In the genomic region with DNA sequence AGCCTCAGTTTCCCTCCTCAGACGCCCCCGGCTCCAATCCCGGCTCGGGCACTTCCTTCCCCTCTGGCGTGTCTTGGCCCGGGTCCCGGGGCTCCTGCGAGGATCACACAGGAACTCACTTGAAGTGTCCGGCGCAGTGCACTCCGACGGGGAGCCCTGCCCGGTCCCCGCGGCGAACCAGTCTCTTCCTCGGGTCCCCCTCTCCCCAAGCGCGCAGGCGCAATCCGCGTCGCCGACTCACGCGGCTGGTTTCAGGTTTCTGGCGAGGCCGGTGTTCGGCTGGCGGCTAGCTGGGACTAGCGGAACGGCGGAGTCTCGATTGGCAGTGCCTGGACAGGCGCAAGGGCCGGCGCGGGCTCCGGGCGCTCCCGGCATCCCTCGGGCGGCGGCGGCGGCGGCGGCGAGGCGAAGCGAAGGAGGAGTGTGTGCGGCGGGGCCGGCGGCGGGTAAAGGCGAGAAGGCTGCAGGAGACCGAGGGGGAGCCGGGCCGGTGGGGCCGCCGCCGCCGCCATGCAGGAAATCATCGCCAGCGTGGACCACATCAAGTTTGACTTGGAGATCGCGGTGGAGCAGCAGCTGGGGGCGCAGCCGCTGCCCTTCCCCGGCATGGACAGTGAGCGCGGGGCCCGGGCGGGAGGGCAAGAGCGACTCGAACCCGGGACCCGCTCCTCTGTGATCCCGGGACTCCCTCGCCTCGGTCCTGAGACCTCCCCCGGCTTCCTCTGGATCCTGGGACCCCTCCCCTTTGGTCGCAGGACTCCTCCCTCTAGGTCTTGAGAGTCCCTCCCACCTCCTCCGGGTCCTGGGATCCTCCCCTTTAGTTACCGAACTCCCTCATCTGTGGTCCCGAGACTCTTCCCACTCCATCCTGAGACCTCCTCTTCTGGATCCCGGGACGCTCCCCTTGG, we compare ENCODE assay signal across 1 cellular context.
A peak's percentile ranks its signal among the peaks of the same experiment; 100 is the strongest.
TF ChIP-seq lines count a peak whose summit lies in the region.

A gene (plus strand): TSS at position 371 of the 908 bp plus-strand sequence. CDS start 140 bp downstream, at position 511.
A gene with protein sequence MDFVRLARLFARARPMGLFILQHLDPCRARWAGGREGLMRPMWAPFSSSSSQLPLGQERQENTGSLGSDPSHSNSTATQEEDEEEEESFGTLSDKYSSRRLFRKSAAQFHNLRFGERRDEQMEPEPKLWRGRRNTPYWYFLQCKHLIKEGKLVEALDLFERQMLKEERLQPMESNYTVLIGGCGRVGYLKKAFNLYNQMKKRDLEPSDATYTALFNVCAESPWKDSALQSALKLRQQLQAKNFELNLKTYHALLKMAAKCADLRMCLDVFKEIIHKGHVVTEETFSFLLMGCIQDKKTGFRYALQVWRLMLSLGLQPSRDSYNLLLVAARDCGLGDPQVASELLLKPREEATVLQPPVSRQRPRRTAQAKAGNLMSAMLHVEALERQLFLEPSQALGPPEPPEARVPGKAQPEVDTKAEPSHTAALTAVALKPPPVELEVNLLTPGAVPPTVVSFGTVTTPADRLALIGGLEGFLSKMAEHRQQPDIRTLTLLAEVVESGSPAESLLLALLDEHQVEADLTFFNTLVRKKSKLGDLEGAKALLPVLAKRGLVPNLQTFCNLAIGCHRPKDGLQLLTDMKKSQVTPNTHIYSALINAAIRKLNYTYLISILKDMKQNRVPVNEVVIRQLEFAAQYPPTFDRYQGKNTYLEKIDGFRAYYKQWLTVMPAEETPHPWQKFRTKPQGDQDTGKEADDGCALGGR (minus strand): TSS at position 226 of the 908 bp plus-strand sequence. CDS start 3,556 bp downstream, outside the sequence.

TF ChIP-seq in HEK293, 187 proteins besides CTCF, POLR2A, EP300 and RAD21 (continued from another document):
- TF ChIP-seq, protein P1, sequence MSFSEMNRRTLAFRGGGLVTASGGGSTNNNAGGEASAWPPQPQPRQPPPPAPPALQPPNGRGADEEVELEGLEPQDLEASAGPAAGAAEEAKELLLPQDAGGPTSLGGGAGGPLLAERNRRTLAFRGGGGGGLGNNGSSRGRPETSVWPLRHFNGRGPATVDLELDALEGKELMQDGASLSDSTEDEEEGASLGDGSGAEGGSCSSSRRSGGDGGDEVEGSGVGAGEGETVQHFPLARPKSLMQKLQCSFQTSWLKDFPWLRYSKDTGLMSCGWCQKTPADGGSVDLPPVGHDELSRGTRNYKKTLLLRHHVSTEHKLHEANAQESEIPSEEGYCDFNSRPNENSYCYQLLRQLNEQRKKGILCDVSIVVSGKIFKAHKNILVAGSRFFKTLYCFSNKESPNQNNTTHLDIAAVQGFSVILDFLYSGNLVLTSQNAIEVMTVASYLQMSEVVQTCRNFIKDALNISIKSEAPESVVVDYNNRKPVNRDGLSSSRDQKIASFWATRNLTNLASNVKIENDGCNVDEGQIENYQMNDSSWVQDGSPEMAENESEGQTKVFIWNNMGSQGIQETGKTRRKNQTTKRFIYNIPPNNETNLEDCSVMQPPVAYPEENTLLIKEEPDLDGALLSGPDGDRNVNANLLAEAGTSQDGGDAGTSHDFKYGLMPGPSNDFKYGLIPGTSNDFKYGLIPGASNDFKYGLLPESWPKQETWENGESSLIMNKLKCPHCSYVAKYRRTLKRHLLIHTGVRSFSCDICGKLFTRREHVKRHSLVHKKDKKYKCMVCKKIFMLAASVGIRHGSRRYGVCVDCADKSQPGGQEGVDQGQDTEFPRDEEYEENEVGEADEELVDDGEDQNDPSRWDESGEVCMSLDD (tag by site-specific recombination; IDR thresholded peaks at IDR 0.05) = no peak; the same call in 1 of the 2 replicates
- TF ChIP-seq ZNF239 (tag by site-specific recombination; IDR thresholded peaks at IDR 0.05) (no peak), ZNF202 (tag by site-specific recombination; IDR thresholded peaks at IDR 0.05; ENCODE audit: borderline replicate concordance) (no peak), ZNF214 (tag by site-specific recombination; IDR thresholded peaks at IDR 0.05; ENCODE audit: borderline replicate concordance) (no peak), ZFP41 (tag by site-specific recombination; IDR thresholded peaks at IDR 0.05; ENCODE audit: borderline replicate concordance) (no peak), ZNF175 (tag by site-specific recombination; IDR thresholded peaks at IDR 0.05) (no peak), HOXA7 (CRISPR knock-in tag; IDR thresholded peaks at IDR 0.05; ENCODE audit: borderline replicate concordance) (no peak), ZNF354C (tag by site-specific recombination; IDR thresholded peaks at IDR 0.05; ENCODE audit: borderline replicate concordance, low read depth) (no peak), YY1 (tag by site-specific recombination; IDR thresholded peaks at IDR 0.05) (peak; percentile 62), ZNF529 (tag by site-specific recombination; IDR thresholded peaks at IDR 0.05; ENCODE audit: insufficient replicate concordance) (no peak), SCRT2 (tag by site-specific recombination; IDR thresholded peaks at IDR 0.05) (no peak), ZNF48 (tag by site-specific recombination; IDR thresholded peaks at IDR 0.05) (no peak), ZNF843 (tag by site-specific recombination; IDR thresholded peaks at IDR 0.05) (no peak), ZNF169 (tag by site-specific recombination; IDR thresholded peaks at IDR 0.05) (no peak), GLIS1 (tag by site-specific recombination; IDR thresholded peaks at IDR 0.05) (peak; percentile 50; the same call in 1 of the 2 replicates), ZBTB1 (tag by site-specific recombination; IDR thresholded peaks at IDR 0.05) (no peak), ZNF585B (tag by site-specific recombination; IDR thresholded peaks at IDR 0.05) (no peak), ZNF335 (tag by site-specific recombination; conservative IDR thresholded peaks at IDR 0.05) (peak; percentile 81), ZNF629 (tag by site-specific recombination; IDR thresholded peaks at IDR 0.05) (peak; percentile 45; the same call in 1 of the 2 replicates), ZNF626 (tag by site-specific recombination; IDR thresholded peaks at IDR 0.05) (no peak; the same call in 1 of the 2 replicates), OVOL3 (tag by site-specific recombination; IDR thresholded peaks at IDR 0.05) (0 out of 2 replicates have a peak, but pooled peaks have one; percentile 32)
- TF ChIP-seq, protein P2, sequence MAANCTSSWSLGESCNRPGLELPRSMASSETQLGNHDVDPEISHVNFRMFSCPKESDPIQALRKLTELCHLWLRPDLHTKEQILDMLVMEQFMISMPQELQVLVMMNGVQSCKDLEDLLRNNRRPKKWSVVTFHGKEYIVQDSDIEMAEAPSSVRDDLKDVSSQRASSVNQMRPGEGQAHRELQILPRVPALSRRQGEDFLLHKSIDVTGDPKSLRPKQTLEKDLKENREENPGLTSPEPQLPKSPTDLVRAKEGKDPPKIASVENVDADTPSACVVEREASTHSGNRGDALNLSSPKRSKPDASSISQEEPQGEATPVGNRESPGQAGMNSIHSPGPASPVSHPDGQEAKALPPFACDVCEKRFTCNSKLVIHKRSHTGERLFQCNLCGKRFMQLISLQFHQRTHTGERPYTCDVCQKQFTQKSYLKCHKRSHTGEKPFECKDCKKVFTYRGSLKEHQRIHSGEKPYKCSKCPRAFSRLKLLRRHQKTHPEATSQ (tag by site-specific recombination; IDR thresholded peaks at IDR 0.05) = 0 out of 2 replicates have a peak, but pooled peaks have one; percentile 22
- TF ChIP-seq, protein P3, sequence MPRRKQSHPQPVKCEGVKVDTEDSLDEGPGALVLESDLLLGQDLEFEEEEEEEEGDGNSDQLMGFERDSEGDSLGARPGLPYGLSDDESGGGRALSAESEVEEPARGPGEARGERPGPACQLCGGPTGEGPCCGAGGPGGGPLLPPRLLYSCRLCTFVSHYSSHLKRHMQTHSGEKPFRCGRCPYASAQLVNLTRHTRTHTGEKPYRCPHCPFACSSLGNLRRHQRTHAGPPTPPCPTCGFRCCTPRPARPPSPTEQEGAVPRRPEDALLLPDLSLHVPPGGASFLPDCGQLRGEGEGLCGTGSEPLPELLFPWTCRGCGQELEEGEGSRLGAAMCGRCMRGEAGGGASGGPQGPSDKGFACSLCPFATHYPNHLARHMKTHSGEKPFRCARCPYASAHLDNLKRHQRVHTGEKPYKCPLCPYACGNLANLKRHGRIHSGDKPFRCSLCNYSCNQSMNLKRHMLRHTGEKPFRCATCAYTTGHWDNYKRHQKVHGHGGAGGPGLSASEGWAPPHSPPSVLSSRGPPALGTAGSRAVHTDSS (tag by site-specific recombination; IDR thresholded peaks at IDR 0.05) = 0 out of 2 replicates have a peak, but pooled peaks have one; percentile 13
- TF ChIP-seq, protein P4, sequence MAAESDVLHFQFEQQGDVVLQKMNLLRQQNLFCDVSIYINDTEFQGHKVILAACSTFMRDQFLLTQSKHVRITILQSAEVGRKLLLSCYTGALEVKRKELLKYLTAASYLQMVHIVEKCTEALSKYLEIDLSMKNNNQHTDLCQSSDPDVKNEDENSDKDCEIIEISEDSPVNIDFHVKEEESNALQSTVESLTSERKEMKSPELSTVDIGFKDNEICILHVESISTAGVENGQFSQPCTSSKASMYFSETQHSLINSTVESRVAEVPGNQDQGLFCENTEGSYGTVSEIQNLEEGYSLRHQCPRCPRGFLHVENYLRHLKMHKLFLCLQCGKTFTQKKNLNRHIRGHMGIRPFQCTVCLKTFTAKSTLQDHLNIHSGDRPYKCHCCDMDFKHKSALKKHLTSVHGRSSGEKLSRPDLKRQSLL (tag by site-specific recombination; IDR thresholded peaks at IDR 0.05) = peak; percentile 75; the same call in 1 of the 2 replicates
- TF ChIP-seq, protein P5, sequence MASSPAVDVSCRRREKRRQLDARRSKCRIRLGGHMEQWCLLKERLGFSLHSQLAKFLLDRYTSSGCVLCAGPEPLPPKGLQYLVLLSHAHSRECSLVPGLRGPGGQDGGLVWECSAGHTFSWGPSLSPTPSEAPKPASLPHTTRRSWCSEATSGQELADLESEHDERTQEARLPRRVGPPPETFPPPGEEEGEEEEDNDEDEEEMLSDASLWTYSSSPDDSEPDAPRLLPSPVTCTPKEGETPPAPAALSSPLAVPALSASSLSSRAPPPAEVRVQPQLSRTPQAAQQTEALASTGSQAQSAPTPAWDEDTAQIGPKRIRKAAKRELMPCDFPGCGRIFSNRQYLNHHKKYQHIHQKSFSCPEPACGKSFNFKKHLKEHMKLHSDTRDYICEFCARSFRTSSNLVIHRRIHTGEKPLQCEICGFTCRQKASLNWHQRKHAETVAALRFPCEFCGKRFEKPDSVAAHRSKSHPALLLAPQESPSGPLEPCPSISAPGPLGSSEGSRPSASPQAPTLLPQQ (tag by site-specific recombination; IDR thresholded peaks at IDR 0.05) = peak; percentile 63; the same call in 1 of the 2 replicates
- TF ChIP-seq, protein P6, sequence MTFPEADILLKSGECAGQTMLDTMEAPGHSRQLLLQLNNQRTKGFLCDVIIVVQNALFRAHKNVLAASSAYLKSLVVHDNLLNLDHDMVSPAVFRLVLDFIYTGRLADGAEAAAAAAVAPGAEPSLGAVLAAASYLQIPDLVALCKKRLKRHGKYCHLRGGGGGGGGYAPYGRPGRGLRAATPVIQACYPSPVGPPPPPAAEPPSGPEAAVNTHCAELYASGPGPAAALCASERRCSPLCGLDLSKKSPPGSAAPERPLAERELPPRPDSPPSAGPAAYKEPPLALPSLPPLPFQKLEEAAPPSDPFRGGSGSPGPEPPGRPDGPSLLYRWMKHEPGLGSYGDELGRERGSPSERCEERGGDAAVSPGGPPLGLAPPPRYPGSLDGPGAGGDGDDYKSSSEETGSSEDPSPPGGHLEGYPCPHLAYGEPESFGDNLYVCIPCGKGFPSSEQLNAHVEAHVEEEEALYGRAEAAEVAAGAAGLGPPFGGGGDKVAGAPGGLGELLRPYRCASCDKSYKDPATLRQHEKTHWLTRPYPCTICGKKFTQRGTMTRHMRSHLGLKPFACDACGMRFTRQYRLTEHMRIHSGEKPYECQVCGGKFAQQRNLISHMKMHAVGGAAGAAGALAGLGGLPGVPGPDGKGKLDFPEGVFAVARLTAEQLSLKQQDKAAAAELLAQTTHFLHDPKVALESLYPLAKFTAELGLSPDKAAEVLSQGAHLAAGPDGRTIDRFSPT (tag by site-specific recombination; IDR thresholded peaks at IDR 0.05) = no peak
- TF ChIP-seq, protein P7, sequence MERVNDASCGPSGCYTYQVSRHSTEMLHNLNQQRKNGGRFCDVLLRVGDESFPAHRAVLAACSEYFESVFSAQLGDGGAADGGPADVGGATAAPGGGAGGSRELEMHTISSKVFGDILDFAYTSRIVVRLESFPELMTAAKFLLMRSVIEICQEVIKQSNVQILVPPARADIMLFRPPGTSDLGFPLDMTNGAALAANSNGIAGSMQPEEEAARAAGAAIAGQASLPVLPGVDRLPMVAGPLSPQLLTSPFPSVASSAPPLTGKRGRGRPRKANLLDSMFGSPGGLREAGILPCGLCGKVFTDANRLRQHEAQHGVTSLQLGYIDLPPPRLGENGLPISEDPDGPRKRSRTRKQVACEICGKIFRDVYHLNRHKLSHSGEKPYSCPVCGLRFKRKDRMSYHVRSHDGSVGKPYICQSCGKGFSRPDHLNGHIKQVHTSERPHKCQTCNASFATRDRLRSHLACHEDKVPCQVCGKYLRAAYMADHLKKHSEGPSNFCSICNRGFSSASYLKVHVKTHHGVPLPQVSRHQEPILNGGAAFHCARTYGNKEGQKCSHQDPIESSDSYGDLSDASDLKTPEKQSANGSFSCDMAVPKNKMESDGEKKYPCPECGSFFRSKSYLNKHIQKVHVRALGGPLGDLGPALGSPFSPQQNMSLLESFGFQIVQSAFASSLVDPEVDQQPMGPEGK (tag by site-specific recombination; IDR thresholded peaks at IDR 0.05) = peak; percentile 44
TF ChIP-seq in HEK293: peak in this region for 55.
